12 cellular contexts compared by ENCODE assay signal in the genomic region with DNA sequence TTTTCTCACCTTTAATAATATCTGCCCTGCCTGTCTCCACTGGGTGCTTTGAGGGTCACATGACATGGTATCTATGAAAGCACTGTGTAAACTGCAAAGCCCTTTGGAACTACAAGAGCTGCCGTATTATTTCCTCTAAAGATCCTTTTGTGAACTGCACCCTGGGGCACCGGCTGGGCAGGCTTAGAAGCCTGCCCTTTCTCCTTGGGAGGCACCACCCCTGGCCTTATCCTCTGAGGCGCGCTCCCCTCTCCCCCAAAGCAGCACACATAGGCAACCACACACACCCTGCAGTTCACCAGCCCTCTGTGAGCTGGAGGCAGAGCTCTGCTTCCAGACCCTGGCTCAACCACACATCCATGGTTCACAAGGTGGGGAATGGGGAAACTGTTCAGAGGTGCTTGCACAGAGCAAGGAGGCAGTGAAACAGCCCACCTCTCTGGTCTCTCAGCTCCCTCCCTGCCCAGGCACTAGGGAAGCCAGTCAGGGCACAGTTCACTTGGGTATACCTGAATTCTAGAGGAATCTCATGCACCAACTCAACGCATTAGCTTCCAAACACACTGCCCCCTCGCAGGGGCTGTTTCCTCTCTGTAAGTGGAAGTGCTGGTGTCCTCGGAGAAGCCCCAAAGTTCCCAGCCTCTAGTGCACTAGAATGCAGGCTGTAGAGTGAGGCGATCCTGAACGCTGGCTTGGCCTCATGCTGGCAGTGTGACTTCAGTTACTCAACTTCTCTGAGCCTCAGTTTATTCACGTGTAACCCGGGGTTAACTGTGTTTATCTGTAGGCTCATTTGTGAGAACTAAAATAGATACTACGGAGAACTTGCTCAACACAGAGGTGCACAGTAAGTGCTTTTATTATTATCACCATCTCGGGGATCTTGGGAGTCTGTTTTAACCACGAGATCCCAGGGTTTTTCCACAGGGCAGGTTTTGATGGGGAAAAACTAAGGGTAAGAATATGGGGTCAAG. TPM values are rescaled to one million over a fixed set of nuclear protein-coding genes. Genes with fewer than 3 reads are reported as not detected.
DNase-seq lines count a peak whose midpoint lies in the region; ATAC-seq and FAIRE-seq lines count a peak whose summit lies in the region.
"Had no signal": no experiment of that assay in that cellular context is flagged by ENCODE, and none has a peak within 500 bp of the region (broad histone marks: within the 10 kb centered on the region; RNA-seq: fewer than 3 reads in every experiment).

No MANE protein-coding gene starts in this region.

- in situ Hi-C loops in SK-MEL-5 (cut with HindIII; ENCODE audit: low pct_unique_long_range_greater_than_20kb, low sequenced_read_pairs): no loop called here

- H3K27me3 Mint-ChIP-seq in activated naive CD4-positive, alpha-beta T cell treated with anti-CD3 and anti-CD28 coated beads for 36 hours (ENCODE audit: low read depth): peaks cover 31% of the 10 kb centered on the region

- no peak for ATAC-seq in activated naive CD4-positive, alpha-beta T cell treated with anti-CD3 and anti-CD28 coated beads, Interleukin-2, amount 50 U/mL, for 72 hours
- no peak for ATAC-seq in stimulated activated effector memory CD8-positive, alpha-beta T cell treated with anti-CD3 and anti-CD28 coated beads, Interleukin-12 subunit alpha, Interleukin-12 subunit beta, amount 100 ng/mL, for 72 hours

- H3K27me3 ChIP-seq in iPS-20b (ENCODE audit: insufficient read depth, low read length): peaks cover 57% of the 10 kb centered on the region
- H3K27me3 ChIP-seq: ascending aorta had no signal

- H3K27ac ChIP-seq in iPS-20b (ENCODE audit: low read length): no peak overlapping the region
- H3K27ac ChIP-seq: ascending aorta, prostate gland had no signal

- H3K4me3 Mint-ChIP-seq in activated naive CD4-positive, alpha-beta T cell treated with anti-CD3 and anti-CD28 coated beads for 36 hours: peak overlapping the region; percentile 14
- H3K4me3 Mint-ChIP-seq in stimulated activated effector memory CD8-positive, alpha-beta T cell treated with anti-CD3 and anti-CD28 coated beads, Interleukin-12 subunit alpha, Interleukin-12 subunit beta, amount 100 ng/mL, for 72 hours: peak overlapping the region; percentile 39

- H3K9me3 ChIP-seq in iPS-20b (ENCODE audit: insufficient read depth, low read depth, low read length): no peaks in the 10 kb centered on the region
- H3K9me3 ChIP-seq: ascending aorta, prostate gland had no signal

- intact Hi-C loops in activated naive CD4-positive, alpha-beta T cell treated with anti-CD3 and anti-CD28 coated beads for 36 hours (cut with micrococcal nuclease): loop anchor here (5.0 kb wide), 1 partner anchor 59 kb away; no protein-coding TSS in a partner anchor

- H3K4me1 Mint-ChIP-seq in activated naive CD4-positive, alpha-beta T cell treated with anti-CD3 and anti-CD28 coated beads for 36 hours (ENCODE audit: low read depth): peaks cover 11% of the 10 kb centered on the region
- H3K4me1 Mint-ChIP-seq in stimulated activated effector memory CD8-positive, alpha-beta T cell treated with anti-CD3 and anti-CD28 coated beads, Interleukin-12 subunit alpha, Interleukin-12 subunit beta, amount 100 ng/mL, for 72 hours: peaks cover 10% of the 10 kb centered on the region

- no peaks in the 10 kb centered on the region for H3K36me3 Mint-ChIP-seq in activated naive CD4-positive, alpha-beta T cell treated with anti-CD3 and anti-CD28 coated beads for 36 hours (ENCODE audit: low read depth)
- H3K36me3 Mint-ChIP-seq in activated naive CD4-positive, alpha-beta T cell treated with anti-CD3 and anti-CD28 coated beads, Interleukin-2, amount 50 U/mL, for 72 hours: peaks cover 0 to 4% of the 10 kb centered on the region in 2 donors
- H3K36me3 Mint-ChIP-seq in stimulated activated effector memory CD8-positive, alpha-beta T cell treated with anti-CD3 and anti-CD28 coated beads, Interleukin-12 subunit alpha, Interleukin-12 subunit beta, amount 100 ng/mL, for 72 hours: no peaks in the 10 kb centered on the region

- H3K36me3 ChIP-seq in iPS-20b (ENCODE audit: insufficient read depth, low read depth, low read length): no peaks in the 10 kb centered on the region
- H3K36me3 ChIP-seq: ascending aorta, prostate gland had no signal

- H3K27ac Mint-ChIP-seq in activated naive CD4-positive, alpha-beta T cell treated with anti-CD3 and anti-CD28 coated beads for 36 hours: no peak overlapping the region
- H3K27ac Mint-ChIP-seq in activated naive CD4-positive, alpha-beta T cell treated with anti-CD3 and anti-CD28 coated beads, Interleukin-2, amount 50 U/mL, for 72 hours: no peak overlapping the region
- H3K27ac Mint-ChIP-seq in stimulated activated effector memory CD8-positive, alpha-beta T cell treated with anti-CD3 and anti-CD28 coated beads, Interleukin-12 subunit alpha, Interleukin-12 subunit beta, amount 100 ng/mL, for 72 hours: no peak overlapping the region

- no peak overlapping the region for H3K9ac ChIP-seq in iPS-20b (ENCODE audit: low read depth, low read length)

- H3K4me3 ChIP-seq in iPS-20b (ENCODE audit: low read length): peak overlapping the region; percentile 39; the same call in 1 of the 2 replicates

- no peak for FAIRE-seq in GM19239 (lab: Jason Lieb, UNC)

- no peaks in the 10 kb centered on the region for H3K9me3 Mint-ChIP-seq in activated naive CD4-positive, alpha-beta T cell treated with anti-CD3 and anti-CD28 coated beads for 36 hours
- H3K9me3 Mint-ChIP-seq in activated naive CD4-positive, alpha-beta T cell treated with anti-CD3 and anti-CD28 coated beads, Interleukin-2, amount 50 U/mL, for 72 hours: no peaks in the 10 kb centered on the region
- no peaks in the 10 kb centered on the region for H3K9me3 Mint-ChIP-seq in stimulated activated effector memory CD8-positive, alpha-beta T cell treated with anti-CD3 and anti-CD28 coated beads, Interleukin-12 subunit alpha, Interleukin-12 subunit beta, amount 100 ng/mL, for 72 hours

- no peak for DNase-seq in activated naive CD4-positive, alpha-beta T cell treated with anti-CD3 and anti-CD28 coated beads for 36 hours
- DNase-seq in activated naive CD4-positive, alpha-beta T cell treated with anti-CD3 and anti-CD28 coated beads, Interleukin-2, amount 50 U/mL, for 72 hours (ENCODE audit: low spot score in 2 of 2): no peak
- DNase-seq in SK-MEL-5 (ENCODE audit: low read depth, low spot score) (peak; percentile 67), SW 1271 (lab: John Stamatoyannopoulos, UW) (no peak), GM19239 (ENCODE audit: insufficient read length, low spot score) (no peak), NCI-H187 (lab: John Stamatoyannopoulos, UW) (no peak)
- no peak for DNase-seq in stimulated activated effector memory CD8-positive, alpha-beta T cell treated with anti-CD3 and anti-CD28 coated beads, Interleukin-12 subunit alpha, Interleukin-12 subunit beta, amount 100 ng/mL, for 72 hours (ENCODE audit: low spot score in 2 of 2)
- DNase-seq: activated CD8-positive, alpha-beta memory T cell treated with anti-CD3 and anti-CD28 coated beads, Interleukin-2, amount 50 U/mL, for 4 hours; NCI-H446 had no signal

- CTCF ChIA-PET in activated naive CD4-positive, alpha-beta T cell treated with anti-CD3 and anti-CD28 coated beads for 36 hours (lab: Charles Lee): no interaction called here

- H3K4me1 ChIP-seq in iPS-20b (ENCODE audit: insufficient read depth, low read length): peaks cover 6% of the 10 kb centered on the region; the same call in 1 of the 2 replicates

RNA-seq across cellular contexts. Expression of a gene that starts 11.1 kb away (rescaled TPM):
- total RNA-seq in activated naive CD4-positive, alpha-beta T cell treated with anti-CD3 and anti-CD28 coated beads for 36 hours: not detected
- not detected for total RNA-seq in activated naive CD4-positive, alpha-beta T cell treated with anti-CD3 and anti-CD28 coated beads, Interleukin-2, amount 50 U/mL, for 72 hours
- 0.05 TPM in 1 of 2 replicates, not detected in the other for total RNA-seq in SK-MEL-5 (2014; rRNA removed; shearing (Covaris generic))
- polyA plus RNA-seq in SK-MEL-5 (2015; cell fraction: cytosol; rRNA removed): not detected in 2 replicates
- polyA plus RNA-seq in SK-MEL-5 (2015; cell fraction: nucleus; rRNA removed): not detected in 2 replicates
- total RNA-seq: ascending aorta had no signal
